ENCODE assay signal across 2 cellular contexts in the genomic region with DNA sequence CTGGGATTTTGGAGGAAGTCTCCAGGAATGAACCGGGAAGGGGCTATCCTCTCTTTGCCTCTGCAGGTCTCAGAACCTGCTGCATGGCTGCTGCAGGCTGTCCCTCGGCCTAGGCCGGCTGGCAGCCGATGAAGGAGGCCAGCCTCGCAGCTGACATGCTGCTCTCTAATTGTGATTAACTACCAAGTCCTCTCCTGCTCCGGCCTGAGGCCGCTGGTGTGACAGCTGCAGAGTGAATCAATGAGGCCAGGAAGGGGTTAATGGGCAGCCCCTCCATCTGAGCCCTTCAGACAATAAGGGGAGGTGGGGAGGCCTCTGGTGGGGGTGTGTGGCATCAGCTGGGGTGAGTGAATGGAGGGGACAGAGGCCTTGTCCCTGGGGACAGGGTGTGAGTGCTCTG.
TF ChIP-seq lines count a peak whose summit lies in the region.

No MANE protein-coding gene starts in this region.

TF ChIP-seq in SK-N-SH, 30 proteins besides CTCF, POLR2A, EP300 and RAD21 (continued from another document):
- TF ChIP-seq, protein P1, sequence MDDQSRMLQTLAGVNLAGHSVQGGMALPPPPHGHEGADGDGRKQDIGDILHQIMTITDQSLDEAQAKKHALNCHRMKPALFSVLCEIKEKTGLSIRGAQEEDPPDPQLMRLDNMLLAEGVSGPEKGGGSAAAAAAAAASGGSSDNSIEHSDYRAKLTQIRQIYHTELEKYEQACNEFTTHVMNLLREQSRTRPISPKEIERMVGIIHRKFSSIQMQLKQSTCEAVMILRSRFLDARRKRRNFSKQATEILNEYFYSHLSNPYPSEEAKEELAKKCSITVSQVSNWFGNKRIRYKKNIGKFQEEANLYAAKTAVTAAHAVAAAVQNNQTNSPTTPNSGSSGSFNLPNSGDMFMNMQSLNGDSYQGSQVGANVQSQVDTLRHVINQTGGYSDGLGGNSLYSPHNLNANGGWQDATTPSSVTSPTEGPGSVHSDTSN (IDR thresholded peaks at IDR 0.05), result no peak
- TF ChIP-seq, protein P2, sequence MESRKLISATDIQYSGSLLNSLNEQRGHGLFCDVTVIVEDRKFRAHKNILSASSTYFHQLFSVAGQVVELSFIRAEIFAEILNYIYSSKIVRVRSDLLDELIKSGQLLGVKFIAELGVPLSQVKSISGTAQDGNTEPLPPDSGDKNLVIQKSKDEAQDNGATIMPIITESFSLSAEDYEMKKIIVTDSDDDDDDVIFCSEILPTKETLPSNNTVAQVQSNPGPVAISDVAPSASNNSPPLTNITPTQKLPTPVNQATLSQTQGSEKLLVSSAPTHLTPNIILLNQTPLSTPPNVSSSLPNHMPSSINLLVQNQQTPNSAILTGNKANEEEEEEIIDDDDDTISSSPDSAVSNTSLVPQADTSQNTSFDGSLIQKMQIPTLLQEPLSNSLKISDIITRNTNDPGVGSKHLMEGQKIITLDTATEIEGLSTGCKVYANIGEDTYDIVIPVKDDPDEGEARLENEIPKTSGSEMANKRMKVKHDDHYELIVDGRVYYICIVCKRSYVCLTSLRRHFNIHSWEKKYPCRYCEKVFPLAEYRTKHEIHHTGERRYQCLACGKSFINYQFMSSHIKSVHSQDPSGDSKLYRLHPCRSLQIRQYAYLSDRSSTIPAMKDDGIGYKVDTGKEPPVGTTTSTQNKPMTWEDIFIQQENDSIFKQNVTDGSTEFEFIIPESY (IDR thresholded peaks at IDR 0.05; ENCODE audit: borderline replicate concordance, low read depth), result no peak
- no peak for TF ChIP-seq TAF1 (IDR thresholded peaks at IDR 0.05; ENCODE audit: borderline replicate concordance, low read depth, low read length)
- no peak for TF ChIP-seq FOSL2 (IDR thresholded peaks at IDR 0.05; ENCODE audit: borderline replicate concordance, low read depth)
- no peak for TF ChIP-seq NFIC (IDR thresholded peaks at IDR 0.05; ENCODE audit: borderline replicate concordance)

TF ChIP-seq in SK-N-SH treated with all-trans-retinoic acid at 6 μM for 48 hours, 23 proteins besides CTCF, POLR2A, EP300 and RAD21 (continued from another document):
- TF ChIP-seq, protein P3, sequence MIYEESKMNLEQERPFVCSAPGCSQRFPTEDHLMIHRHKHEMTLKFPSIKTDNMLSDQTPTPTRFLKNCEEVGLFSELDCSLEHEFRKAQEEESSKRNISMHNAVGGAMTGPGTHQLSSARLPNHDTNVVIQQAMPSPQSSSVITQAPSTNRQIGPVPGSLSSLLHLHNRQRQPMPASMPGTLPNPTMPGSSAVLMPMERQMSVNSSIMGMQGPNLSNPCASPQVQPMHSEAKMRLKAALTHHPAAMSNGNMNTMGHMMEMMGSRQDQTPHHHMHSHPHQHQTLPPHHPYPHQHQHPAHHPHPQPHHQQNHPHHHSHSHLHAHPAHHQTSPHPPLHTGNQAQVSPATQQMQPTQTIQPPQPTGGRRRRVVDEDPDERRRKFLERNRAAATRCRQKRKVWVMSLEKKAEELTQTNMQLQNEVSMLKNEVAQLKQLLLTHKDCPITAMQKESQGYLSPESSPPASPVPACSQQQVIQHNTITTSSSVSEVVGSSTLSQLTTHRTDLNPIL (CRISPR knock-in tag; IDR thresholded peaks at IDR 0.05; ENCODE audit: low read depth), result no peak
- TF ChIP-seq CSDC2 (CRISPR knock-in tag; IDR thresholded peaks at IDR 0.05) (no peak), ZNF8 (CRISPR knock-in tag; IDR thresholded peaks at IDR 0.05) (no peak), ZNF70 (CRISPR knock-in tag; IDR thresholded peaks at IDR 0.05) (no peak), TOX (CRISPR knock-in tag; IDR thresholded peaks at IDR 0.05; ENCODE audit: borderline replicate concordance) (no peak), ZFP30 (CRISPR knock-in tag; IDR thresholded peaks at IDR 0.05) (no peak), ZNF565 (CRISPR knock-in tag; conservative IDR thresholded peaks at IDR 0.05; ENCODE audit: low read depth) (no peak), ZC3H10 (CRISPR knock-in tag; IDR thresholded peaks at IDR 0.05) (no peak), SNAI2 (CRISPR knock-in tag; IDR thresholded peaks at IDR 0.05) (no peak), TCF4 (CRISPR knock-in tag; IDR thresholded peaks at IDR 0.05; ENCODE audit: borderline replicate concordance) (no peak), ISL1 (CRISPR knock-in tag; IDR thresholded peaks at IDR 0.05) (no peak)
- TF ChIP-seq, protein P4, sequence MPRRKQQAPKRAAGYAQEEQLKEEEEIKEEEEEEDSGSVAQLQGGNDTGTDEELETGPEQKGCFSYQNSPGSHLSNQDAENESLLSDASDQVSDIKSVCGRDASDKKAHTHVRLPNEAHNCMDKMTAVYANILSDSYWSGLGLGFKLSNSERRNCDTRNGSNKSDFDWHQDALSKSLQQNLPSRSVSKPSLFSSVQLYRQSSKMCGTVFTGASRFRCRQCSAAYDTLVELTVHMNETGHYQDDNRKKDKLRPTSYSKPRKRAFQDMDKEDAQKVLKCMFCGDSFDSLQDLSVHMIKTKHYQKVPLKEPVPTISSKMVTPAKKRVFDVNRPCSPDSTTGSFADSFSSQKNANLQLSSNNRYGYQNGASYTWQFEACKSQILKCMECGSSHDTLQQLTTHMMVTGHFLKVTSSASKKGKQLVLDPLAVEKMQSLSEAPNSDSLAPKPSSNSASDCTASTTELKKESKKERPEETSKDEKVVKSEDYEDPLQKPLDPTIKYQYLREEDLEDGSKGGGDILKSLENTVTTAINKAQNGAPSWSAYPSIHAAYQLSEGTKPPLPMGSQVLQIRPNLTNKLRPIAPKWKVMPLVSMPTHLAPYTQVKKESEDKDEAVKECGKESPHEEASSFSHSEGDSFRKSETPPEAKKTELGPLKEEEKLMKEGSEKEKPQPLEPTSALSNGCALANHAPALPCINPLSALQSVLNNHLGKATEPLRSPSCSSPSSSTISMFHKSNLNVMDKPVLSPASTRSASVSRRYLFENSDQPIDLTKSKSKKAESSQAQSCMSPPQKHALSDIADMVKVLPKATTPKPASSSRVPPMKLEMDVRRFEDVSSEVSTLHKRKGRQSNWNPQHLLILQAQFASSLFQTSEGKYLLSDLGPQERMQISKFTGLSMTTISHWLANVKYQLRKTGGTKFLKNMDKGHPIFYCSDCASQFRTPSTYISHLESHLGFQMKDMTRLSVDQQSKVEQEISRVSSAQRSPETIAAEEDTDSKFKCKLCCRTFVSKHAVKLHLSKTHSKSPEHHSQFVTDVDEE (CRISPR knock-in tag; IDR thresholded peaks at IDR 0.05), result no peak
- TF ChIP-seq, protein P5, sequence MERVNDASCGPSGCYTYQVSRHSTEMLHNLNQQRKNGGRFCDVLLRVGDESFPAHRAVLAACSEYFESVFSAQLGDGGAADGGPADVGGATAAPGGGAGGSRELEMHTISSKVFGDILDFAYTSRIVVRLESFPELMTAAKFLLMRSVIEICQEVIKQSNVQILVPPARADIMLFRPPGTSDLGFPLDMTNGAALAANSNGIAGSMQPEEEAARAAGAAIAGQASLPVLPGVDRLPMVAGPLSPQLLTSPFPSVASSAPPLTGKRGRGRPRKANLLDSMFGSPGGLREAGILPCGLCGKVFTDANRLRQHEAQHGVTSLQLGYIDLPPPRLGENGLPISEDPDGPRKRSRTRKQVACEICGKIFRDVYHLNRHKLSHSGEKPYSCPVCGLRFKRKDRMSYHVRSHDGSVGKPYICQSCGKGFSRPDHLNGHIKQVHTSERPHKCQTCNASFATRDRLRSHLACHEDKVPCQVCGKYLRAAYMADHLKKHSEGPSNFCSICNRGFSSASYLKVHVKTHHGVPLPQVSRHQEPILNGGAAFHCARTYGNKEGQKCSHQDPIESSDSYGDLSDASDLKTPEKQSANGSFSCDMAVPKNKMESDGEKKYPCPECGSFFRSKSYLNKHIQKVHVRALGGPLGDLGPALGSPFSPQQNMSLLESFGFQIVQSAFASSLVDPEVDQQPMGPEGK (CRISPR knock-in tag; IDR thresholded peaks at IDR 0.05; ENCODE audit: borderline replicate concordance), result no peak
TF ChIP-seq in SK-N-SH treated with all-trans-retinoic acid at 6 μM for 48 hours: peak in this region for 0.
